20 cellular contexts compared by ENCODE assay signal in the genomic region with DNA sequence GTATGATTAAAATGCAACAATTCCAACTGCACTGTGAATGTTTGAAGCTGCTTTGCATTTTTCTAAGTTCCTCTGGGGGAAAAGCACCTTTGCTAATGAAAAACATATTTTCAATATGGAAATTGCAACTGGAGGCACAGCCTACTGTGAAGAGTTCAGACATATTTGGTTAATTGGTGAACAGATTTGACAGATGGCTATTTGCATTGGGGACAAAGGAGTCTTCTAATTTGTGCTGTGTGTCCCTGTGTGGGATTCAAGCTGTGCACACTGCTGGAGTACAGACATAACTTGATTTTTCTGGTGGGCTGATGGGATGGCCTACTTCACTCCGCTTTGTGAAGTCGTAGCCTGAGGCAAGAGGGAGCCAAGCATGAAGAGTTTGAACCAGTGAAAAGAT. TPM values are rescaled to one million over a fixed set of nuclear protein-coding genes. Genes with fewer than 3 reads are reported as not detected.
"Had no signal": no experiment of that assay in that cellular context is flagged by ENCODE, and none has a peak within 500 bp of the region (broad histone marks: within the 10 kb centered on the region; RNA-seq: fewer than 3 reads in every experiment).

No MANE protein-coding gene starts in this region.

- H3K36me3 ChIP-seq: heart left ventricle, right lobe of liver, spleen had no signal

- H3K27me3 ChIP-seq: right lobe of liver, spleen had no signal

- H3K9me3 Mint-ChIP-seq: activated CD8-positive, alpha-beta T cell treated with anti-CD3 and anti-CD28 coated beads for 36 hours; natural killer cell; stimulated activated memory B cell treated with anti-CD40 and anti-IgM and Interleukin-4, amounts not matched to agents 10 μg/mL and 1 μg/mL and 100 μg/mL, for 72 hours had no signal

- H3K4me3 ChIP-seq: heart left ventricle, psoas muscle, right lobe of liver, spleen had no signal

- H3K4me1 ChIP-seq: psoas muscle, right lobe of liver had no signal

- H3K4me3 Mint-ChIP-seq: activated CD4-positive, alpha-beta T cell treated with anti-CD3 and anti-CD28 coated beads for 36 hours; activated CD8-positive, alpha-beta T cell treated with anti-CD3 and anti-CD28 coated beads for 36 hours; activated naive CD8-positive, alpha-beta T cell treated with anti-CD3 and anti-CD28 coated beads, Interleukin-2, amount 10 ng/mL, durations not matched to agents 7 days and 5 days; activated T-cell treated with anti-CD3 and anti-CD28 coated beads, Interleukin-2, amount 50 U/mL, for 72 hours; natural killer cell; stimulated activated memory B cell treated with anti-CD40 and anti-IgM and Interleukin-4, amounts not matched to agents 10 μg/mL and 1 μg/mL and 100 μg/mL, for 72 hours; T-helper 2 cell treated with Interferon-gamma antibody and Interleukin-4, amounts not matched to agents 5 μg/mL and 100 μg/mL, for 36 hours had no signal

- H3K27ac Mint-ChIP-seq: activated CD4-positive, alpha-beta T cell treated with anti-CD3 and anti-CD28 coated beads for 36 hours; activated CD8-positive, alpha-beta T cell treated with anti-CD3 and anti-CD28 coated beads for 36 hours; activated T-cell treated with anti-CD3 and anti-CD28 coated beads, Interleukin-2, amount 50 U/mL, for 72 hours; natural killer cell; T-helper 2 cell treated with Interferon-gamma antibody and Interleukin-4, amounts not matched to agents 5 μg/mL and 100 μg/mL, for 36 hours had no signal

- H3K27me3 Mint-ChIP-seq: stimulated activated memory B cell treated with anti-CD40 and anti-IgM and Interleukin-4, amounts not matched to agents 10 μg/mL and 1 μg/mL and 100 μg/mL, for 72 hours had no signal

- H3K36me3 Mint-ChIP-seq: natural killer cell; stimulated activated memory B cell treated with anti-CD40 and anti-IgM and Interleukin-4, amounts not matched to agents 10 μg/mL and 1 μg/mL and 100 μg/mL, for 72 hours had no signal

- H3K27ac ChIP-seq: heart left ventricle, psoas muscle, right lobe of liver, spleen had no signal

- H3K9me3 ChIP-seq: psoas muscle, right lobe of liver, spleen had no signal

- DNase-seq: activated CD4-positive, alpha-beta T cell treated with anti-CD3 and anti-CD28 coated beads for 36 hours; activated CD8-positive, alpha-beta memory T cell treated with anti-CD3 and anti-CD28 coated beads, Interleukin-2, amount 50 U/mL, for 4 hours; activated CD8-positive, alpha-beta T cell treated with anti-CD3 and anti-CD28 coated beads for 36 hours; activated naive CD8-positive, alpha-beta T cell treated with anti-CD3 and anti-CD28 coated beads, Interleukin-2, amount 10 ng/mL, durations not matched to agents 7 days and 5 days; activated T-cell treated with anti-CD3 and anti-CD28 coated beads, Interleukin-2, amount 50 U/mL, for 72 hours; anterior cingulate cortex; foreskin melanocyte; heart left ventricle; natural killer cell; psoas muscle; right lobe of liver; spleen; stimulated activated CD4-positive, alpha-beta T cell treated with anti-CD3 and anti-CD28 coated beads, Interleukin-1b, Interleukin-23, amount 100 ng/mL, for 48 hours; trophoblast cell had no signal

RNA-seq across cellular contexts. Expression of gene PROKR1, which starts 50.6 kb away (rescaled TPM):
- total RNA-seq: activated CD4-positive, alpha-beta T cell treated with anti-CD3 and anti-CD28 coated beads for 36 hours; activated CD8-positive, alpha-beta T cell treated with anti-CD3 and anti-CD28 coated beads for 36 hours; activated naive CD8-positive, alpha-beta T cell treated with anti-CD3 and anti-CD28 coated beads, Interleukin-2, amount 10 ng/mL, durations not matched to agents 7 days and 5 days; activated T-cell treated with anti-CD3 and anti-CD28 coated beads, Interleukin-2, amount 50 U/mL, for 72 hours; bronchial epithelial cell; heart left ventricle; lung microvascular endothelial cell; mucosa of gallbladder; natural killer cell; osteoblast; psoas muscle; right lobe of liver had no signal
